Comparison of ENCODE assay signal across 19 cellular contexts in the genomic region with DNA sequence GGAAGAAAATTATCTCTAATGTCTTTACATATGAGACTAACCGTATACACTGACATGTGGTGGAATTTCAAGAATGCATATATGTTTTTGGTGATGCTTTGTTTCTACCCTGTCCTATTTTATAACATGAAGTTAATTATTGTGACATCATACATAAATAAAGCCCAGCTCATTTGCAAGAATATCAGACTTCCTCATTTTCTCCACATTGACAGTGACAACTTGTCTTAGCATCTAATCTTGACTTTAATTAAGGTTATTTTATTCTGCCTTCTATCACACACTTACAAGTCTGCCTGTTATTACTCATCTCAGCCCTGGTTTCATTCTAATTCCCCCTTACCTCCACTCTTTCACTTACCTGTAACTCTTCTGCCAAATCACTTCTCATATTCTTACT.
"Had no signal": no experiment of that assay in that cellular context is flagged by ENCODE, and none has a peak within 500 bp of the region (broad histone marks: within the 10 kb centered on the region; RNA-seq: fewer than 3 reads in every experiment).

No MANE protein-coding gene starts in this region.

- H3K27me3 ChIP-seq: esophagus muscularis mucosa, gastrocnemius medialis, heart right ventricle, sigmoid colon, testis, tibial nerve had no signal

- H3K4me1 ChIP-seq: esophagus muscularis mucosa, gastrocnemius medialis, heart right ventricle, sigmoid colon, testis, tibial nerve had no signal

- H3K27ac ChIP-seq: epithelial cell of prostate, esophagus muscularis mucosa, gastrocnemius medialis, heart right ventricle, sigmoid colon, skin epidermis, testis, tibial nerve had no signal

- H3K4me3 ChIP-seq: esophagus muscularis mucosa, gastrocnemius medialis, heart right ventricle, mucosa of descending colon, sigmoid colon, skin epidermis, testis, tibial nerve had no signal

- H3K9me3 ChIP-seq: esophagus muscularis mucosa, gastrocnemius medialis, mucosa of descending colon, sigmoid colon, testis had no signal

- H3K36me3 ChIP-seq: esophagus muscularis mucosa, gastrocnemius medialis, heart right ventricle, sigmoid colon, tibial nerve had no signal

- ATAC-seq: effector memory CD8-positive, alpha-beta T cell; gastrocnemius medialis; heart right ventricle; mucosa of descending colon; natural killer cell; stimulated activated naive B cell treated with anti-CD40 and anti-IgM and Interleukin-4, amounts not matched to agents 10 μg/mL and 1 μg/mL and 100 μg/mL, for 72 hours; stimulated activated naive CD8-positive, alpha-beta T cell treated with anti-CD3 and anti-CD28 coated beads, Interleukin-15, amount 100 ng/mL, for 72 hours had no signal

- DNase-seq: effector memory CD8-positive, alpha-beta T cell; gastrocnemius medialis; heart right ventricle; hypothalamus; kidney glomerular epithelial cell; mammary epithelial cell; mucosa of descending colon; natural killer cell; posterior cingulate gyrus; sigmoid colon; stimulated activated CD4-positive, alpha-beta T cell treated with anti-CD3 and anti-CD28 coated beads, Interleukin-2, amount 100 ng/mL, for 24 hours; stimulated activated CD4-positive, alpha-beta T cell treated with anti-CD3 and anti-CD28 coated beads, Interleukin-4, amount 100 ng/mL, for 4 hours; stimulated activated naive B cell treated with anti-CD40 and anti-IgM and Interleukin-4, amounts not matched to agents 10 μg/mL and 1 μg/mL and 100 μg/mL, for 72 hours; stimulated activated naive CD8-positive, alpha-beta T cell treated with anti-CD3 and anti-CD28 coated beads, Interleukin-15, amount 100 ng/mL, for 72 hours; testis had no signal
